ENCODE assay signal across 27 cellular contexts in the genomic region with DNA sequence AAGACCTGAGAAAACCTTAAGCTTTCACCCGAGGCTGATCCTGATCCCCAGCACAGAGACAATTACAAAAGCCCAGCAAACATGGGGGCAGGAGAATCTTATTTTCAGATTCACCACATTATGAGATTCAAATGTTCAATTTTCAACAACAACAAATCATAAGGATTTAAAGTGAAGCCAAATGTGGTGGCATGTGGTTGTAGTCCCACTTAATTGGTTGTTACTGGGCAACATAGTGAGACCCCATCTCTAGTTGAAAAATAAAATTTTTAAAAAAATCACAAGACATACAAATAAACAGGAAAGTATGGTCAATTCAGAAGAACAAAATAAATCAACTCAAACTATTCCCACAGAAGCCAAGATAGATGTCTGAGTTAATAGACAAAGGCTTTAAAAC. TPM values are rescaled to one million over a fixed set of nuclear protein-coding genes. Genes with fewer than 3 reads are reported as not detected.
A peak's percentile ranks its signal among the peaks of the same experiment; 100 is the strongest.
DNase-seq lines count a peak whose midpoint lies in the region; ATAC-seq, FAIRE-seq and TF ChIP-seq lines count a peak whose summit lies in the region.
"Had no signal": no experiment of that assay in that cellular context is flagged by ENCODE, and none has a peak within 500 bp of the region (broad histone marks: within the 10 kb centered on the region; RNA-seq: fewer than 3 reads in every experiment).

No MANE protein-coding gene starts in this region.

- peak overlapping the region; percentile 52 for H3K27ac Mint-ChIP-seq in progenitor cell of endocrine pancreas
- H3K27ac Mint-ChIP-seq: CD8-positive, alpha-beta memory T cell had no signal

- H3K9me3 ChIP-seq in HepG2 (ENCODE audit: low read length) (no peaks in the 10 kb centered on the region), right lobe of liver (no peaks in the 10 kb centered on the region), hepatocyte (ENCODE audit: low read depth) (no peaks in the 10 kb centered on the region)
- H3K9me3 ChIP-seq: A549, BE2C, BLaER1 had no signal

- H3K36me3 Mint-ChIP-seq in progenitor cell of endocrine pancreas (ENCODE audit: insufficient read depth), result peaks cover 9% of the 10 kb centered on the region

- WGBS in HepG2 (ENCODE audit: low lambda C conversion rate), result 11% methylated on average over 1 of the region's 1 CpG
- 39% methylated on average over 1 of the region's 1 CpG for WGBS in right lobe of liver (ENCODE audit: insufficient coverage, low coverage, low lambda C conversion rate, missing lambda C conversion rate)
- WGBS in hepatocyte (ENCODE audit: low lambda C conversion rate, missing lambda C conversion rate), result 57% methylated on average over 1 of the region's 1 CpG

- POLR2A ChIA-PET in HepG2 (lab: Yijun Ruan, JAX), result interaction anchor here (1.4 to 2.6 kb wide), 2 partner anchors 23 to 32 kb away, joined by 7 to 20 read pairs; partner anchors contain the start of genes RC3H2 and ZBTB6

- H3K9me3 Mint-ChIP-seq in progenitor cell of endocrine pancreas (ENCODE audit: low read depth), result no peaks in the 10 kb centered on the region
- H3K9me3 Mint-ChIP-seq: CD14-positive monocyte; CD4-positive, alpha-beta memory T cell; CD8-positive, alpha-beta memory T cell had no signal

- no peak for FAIRE-seq in HepG2 (lab: Jason Lieb, UNC)
- FAIRE-seq: A549, GM12878, GM12892, GM18507 had no signal

- peaks cover 41% of the 10 kb centered on the region for H3K79me2 ChIP-seq in HepG2 (ENCODE audit: insufficient read depth, low read length)
- peaks cover 78% of the 10 kb centered on the region for H3K79me2 ChIP-seq in hepatocyte

- H3K4me3 ChIP-seq in HepG2 (replicated peaks in 1 of 3; ENCODE audit: insufficient read depth in 1 of 3, low read depth in 2 of 3, low read length in 3 of 3) (peak overlapping the region in 1 of 3 experiments; percentile 1; a peak in 1 of 6 replicates), right lobe of liver (no peak overlapping the region), hepatocyte (no peak overlapping the region)
- H3K4me3 ChIP-seq: A549, BLaER1, GM12878 had no signal

- CTCF ChIA-PET in HepG2 (lab: Yijun Ruan, JAX; ENCODE audit: low intra/inter-chr PET ratio, low total read pairs), result no interaction called here

- H3K4me1 ChIP-seq in HepG2 (ENCODE audit: insufficient read depth, low read length) (peaks cover 46% of the 10 kb centered on the region), right lobe of liver (peaks cover 0 to 22% (median 5%) of the 10 kb centered on the region in 4 donors), hepatocyte (ENCODE audit: insufficient read depth) (peaks cover 14% of the 10 kb centered on the region)
- H3K4me1 ChIP-seq: BE2C had no signal

- ATAC-seq in HepG2 (no peak), right lobe of liver (no peak), HG03439 (IDR thresholded peaks at IDR 0.05; ENCODE audit: unreplicated experiment) (no peak)
- ATAC-seq: A549, GM12878 had no signal

- intact Hi-C loops in HepG2 (cut with micrococcal nuclease; ENCODE audit: unreplicated experiment) (loop anchor here (1.0 kb wide), 1 partner anchor 32 kb away; the partner anchor contains the start of gene RC3H2), right lobe of liver (cut with DNase I) (no loop called here)

- peak overlapping the region; percentile 33; the same call in 1 of the 2 replicates for H3K9ac ChIP-seq in HepG2 (ENCODE audit: insufficient read depth, low read depth, low read length)
- H3K9ac ChIP-seq: BLaER1 had no signal

- TF ChIP-seq EP300 in HepG2 (IDR thresholded peaks at IDR 0.05; ENCODE audit: low read depth in 2 of 2, low read length in 2 of 2) (no peak), HepG2 (CRISPR knock-in tag; IDR thresholded peaks at IDR 0.05; ENCODE audit: borderline replicate concordance) (no peak)

- DNase-seq in HepG2 (ENCODE audit: low spot score) (no peak), right lobe of liver (no peak), hepatocyte (ENCODE audit: low spot score) (no peak), progenitor cell of endocrine pancreas (ENCODE audit: low spot score, unreplicated experiment) (no peak), Ammon's horn (ENCODE audit: low spot score) (no peak)
- DNase-seq: AML-193; BE2C; C1 segment of cervical spinal cord; CD4-positive, alpha-beta memory T cell; CD4-positive, CD25-positive, alpha-beta regulatory T cell; CD8-positive, alpha-beta memory T cell; COR-L47; DMS 273 treated with DMSO at 0.1 percent for 48 hours; DMS153; DMS53; DMS79; DND-41; EL; GDM1 had no signal

- H3K36me3 ChIP-seq in HepG2 (replicated peaks in 1 of 2; ENCODE audit: control insufficient read depth in 1 of 2, insufficient read depth in 2 of 2, low read length in 2 of 2) (peaks cover 0 to 8% of the 10 kb centered on the region in 2 experiments; a peak in 2 of 5 replicates), right lobe of liver (peaks cover 0 to 7% (median 0%) of the 10 kb centered on the region in 4 donors), hepatocyte (replicated peaks; ENCODE audit: insufficient read depth, low read depth) (no peaks in the 10 kb centered on the region)

- no TSS peak for BruUV-seq in HepG2 (replicated peaks; lab: Mats Ljungman, UMichigan)

- H3K4me2 ChIP-seq in HepG2 (ENCODE audit: low read depth, low read length) (peak overlapping the region; percentile 63), hepatocyte (no peak overlapping the region)
- H3K4me2 ChIP-seq: A549, BLaER1 had no signal

- H3K4me1 Mint-ChIP-seq in progenitor cell of endocrine pancreas (ENCODE audit: low read depth), result peaks cover 20% of the 10 kb centered on the region

- TF ChIP-seq POLR2A in HepG2 (IDR thresholded peaks at IDR 0.05; ENCODE audit: insufficient read depth in 1 of 2, low read depth in 2 of 2, low read length in 2 of 2) (no peak), right lobe of liver (IDR thresholded peaks at IDR 0.05) (no peak)

- H2AFZ ChIP-seq in HepG2 (ENCODE audit: low read length) (no peak overlapping the region), hepatocyte (no peak overlapping the region)

- in situ Hi-C loops in HepG2 (cut with HindIII; ENCODE audit: extremely low pct_ligation_motif_present, low pct_unique_long_range_greater_than_20kb), result no loop called here

- TF ChIP-seq RAD21 in HepG2 (CRISPR knock-in tag; IDR thresholded peaks at IDR 0.05), result no peak

- no peak overlapping the region for H3K4me3 Mint-ChIP-seq in progenitor cell of endocrine pancreas (ENCODE audit: low read depth)
- H3K4me3 Mint-ChIP-seq: CD14-positive monocyte; CD4-positive, alpha-beta memory T cell had no signal

- no peaks in the 10 kb centered on the region for H4K20me1 ChIP-seq in HepG2 (ENCODE audit: insufficient read depth, low read length)
- peaks cover 11% of the 10 kb centered on the region for H4K20me1 ChIP-seq in hepatocyte (ENCODE audit: insufficient read depth, poor library complexity, severe bottlenecking)

- H3K9me2 ChIP-seq in hepatocyte (replicated peaks; ENCODE audit: insufficient read depth), result no peaks in the 10 kb centered on the region

- TF ChIP-seq CTCF in HepG2 (CRISPR knock-in tag; IDR thresholded peaks at IDR 0.05), result no peak
- no peak for TF ChIP-seq CTCF in right lobe of liver (IDR thresholded peaks at IDR 0.05)
- TF ChIP-seq CTCF in hepatocyte (IDR thresholded peaks at IDR 0.05; ENCODE audit: poor library complexity), result no peak
- no peak for TF ChIP-seq CTCF in progenitor cell of endocrine pancreas (IDR thresholded peaks at IDR 0.05; ENCODE audit: unreplicated experiment)

- H3K27ac ChIP-seq in HepG2 (ENCODE audit: extremely low read length, insufficient read depth, low read length) (peak overlapping the region; percentile 73), right lobe of liver (no peak overlapping the region), hepatocyte (peak overlapping the region; percentile 48)
- H3K27ac ChIP-seq: 22Rv1, A549, BLaER1 had no signal

- no peaks in the 10 kb centered on the region for H3K27me3 Mint-ChIP-seq in progenitor cell of endocrine pancreas
- H3K27me3 Mint-ChIP-seq: CD4-positive, alpha-beta memory T cell; CD4-positive, CD25-positive, alpha-beta regulatory T cell had no signal

- H3K27me3 ChIP-seq in HepG2 (ENCODE audit: control insufficient read depth in 1 of 2, insufficient read depth in 2 of 2, low read length in 2 of 2) (peaks cover 0 to 3% of the 10 kb centered on the region in 2 experiments; a peak in 1 of 5 replicates), right lobe of liver (no peaks in the 10 kb centered on the region), hepatocyte (no peaks in the 10 kb centered on the region)
- H3K27me3 ChIP-seq: BE2C, BLaER1 had no signal

RNA-seq across cellular contexts. Expression of gene RABGAP1, which starts 3.9 kb away (rescaled TPM):
- 19.1 and 26.4 TPM in 2 replicates for total RNA-seq in HepG2 (2016; rRNA removed; fragmentation: Illumina TruSeq; extraction: Trizol)
- 13.4 and 16.4 TPM in 2 replicates for total RNA-seq in HepG2 (2016; cell fraction: cytosol; rRNA removed; fragmentation: Illumina TruSeq; extraction: Trizol; ENCODE audit: low read depth)
- total RNA-seq in HepG2 (2016; cell fraction: insoluble cytoplasmic fraction; rRNA removed; fragmentation: Illumina TruSeq; extraction: Trizol), result 18.5 and 25.1 TPM in 2 replicates
- total RNA-seq in HepG2 (2016; cell fraction: membrane; rRNA removed; fragmentation: Illumina TruSeq; extraction: Trizol), result 19.5 and 22.5 TPM in 2 replicates
- 33.3 and 38.0 TPM in 2 replicates for total RNA-seq in HepG2 (2016; cell fraction: nucleus; rRNA removed; fragmentation: Illumina TruSeq; extraction: Trizol)
- 16.8 and 19.3 TPM in 2 replicates for polyA plus RNA-seq in HepG2 (2011; rRNA removed)
- polyA plus RNA-seq in HepG2 (2011; cell fraction: cytosol; rRNA removed), result 8.0 and 11.1 TPM in 2 replicates
- polyA plus RNA-seq in HepG2 (2011; cell fraction: nucleus; rRNA removed), result 15.5 and 22.2 TPM in 2 replicates
- polyA plus RNA-seq in HepG2 (2012), result 16.9 and 17.8 TPM in 2 replicates
- polyA plus RNA-seq in HepG2 (2016; cell fraction: cytosol; fragmentation: Illumina TruSeq; extraction: Trizol; ENCODE audit: low read depth), result 1.2 TPM in 2 replicates
- 20.9 and 23.3 TPM in 2 replicates for polyA plus RNA-seq in HepG2 (2016; cell fraction: insoluble cytoplasmic fraction; fragmentation: Illumina TruSeq; extraction: Trizol; ENCODE audit: low read depth)
- polyA plus RNA-seq in HepG2 (2016; cell fraction: membrane; fragmentation: Illumina TruSeq; extraction: Trizol; ENCODE audit: low read depth), result 2.6 and 3.4 TPM in 2 replicates
- polyA plus RNA-seq in HepG2 (2016; cell fraction: nucleus; fragmentation: Illumina TruSeq; extraction: Trizol; ENCODE audit: insufficient read depth, low read depth), result 24.6 and 27.5 TPM in 2 replicates
- 39.8 and 70.5 TPM in 2 replicates for polyA minus RNA-seq in HepG2 (2011; rRNA and poly(A)+ RNA removed; ENCODE audit: low replicate concordance)
- polyA minus RNA-seq in HepG2 (2011; cell fraction: cytosol; rRNA and poly(A)+ RNA removed), result 18.6 and 22.6 TPM in 2 replicates
- polyA minus RNA-seq in HepG2 (2011; cell fraction: nucleus; rRNA and poly(A)+ RNA removed), result 105 and 133 TPM in 2 replicates
- 10 to 100 TPM; 11.4 to 15.4 (median 13.5) TPM for total RNA-seq in right lobe of liver
- total RNA-seq in hepatocyte, result 47.4 and 58.4 TPM in 2 replicates
- 23.7 and 26.8 TPM in 2 replicates for polyA plus RNA-seq in hepatocyte
- 78.9 and 93.6 TPM in 2 replicates for total RNA-seq in progenitor cell of endocrine pancreas

RNA-seq across cellular contexts. Expression of gene ZBTB26, which starts 5.6 kb away (rescaled TPM):
- 4.5 and 5.6 TPM in 2 replicates for total RNA-seq in HepG2 (2016; rRNA removed; fragmentation: Illumina TruSeq; extraction: Trizol)
- 0.91 and 1.1 TPM in 2 replicates for total RNA-seq in HepG2 (2016; cell fraction: cytosol; rRNA removed; fragmentation: Illumina TruSeq; extraction: Trizol; ENCODE audit: low read depth)
- 3.7 and 5.1 TPM in 2 replicates for total RNA-seq in HepG2 (2016; cell fraction: insoluble cytoplasmic fraction; rRNA removed; fragmentation: Illumina TruSeq; extraction: Trizol)
- total RNA-seq in HepG2 (2016; cell fraction: membrane; rRNA removed; fragmentation: Illumina TruSeq; extraction: Trizol), result 5.1 and 5.8 TPM in 2 replicates
- 7.5 and 7.6 TPM in 2 replicates for total RNA-seq in HepG2 (2016; cell fraction: nucleus; rRNA removed; fragmentation: Illumina TruSeq; extraction: Trizol)
- polyA plus RNA-seq in HepG2 (2011; rRNA removed), result 7.6 and 8.6 TPM in 2 replicates
- polyA plus RNA-seq in HepG2 (2011; cell fraction: cytosol; rRNA removed), result 3.1 and 4.8 TPM in 2 replicates
- 11.5 and 14.4 TPM in 2 replicates for polyA plus RNA-seq in HepG2 (2011; cell fraction: nucleus; rRNA removed)
- 6.4 and 7.2 TPM in 2 replicates for polyA plus RNA-seq in HepG2 (2012)
- 1.0 and 1.1 TPM in 2 replicates for polyA plus RNA-seq in HepG2 (2016; cell fraction: cytosol; fragmentation: Illumina TruSeq; extraction: Trizol; ENCODE audit: low read depth)
- 5.4 and 6.1 TPM in 2 replicates for polyA plus RNA-seq in HepG2 (2016; cell fraction: insoluble cytoplasmic fraction; fragmentation: Illumina TruSeq; extraction: Trizol; ENCODE audit: low read depth)
- polyA plus RNA-seq in HepG2 (2016; cell fraction: membrane; fragmentation: Illumina TruSeq; extraction: Trizol; ENCODE audit: low read depth), result 3.6 and 4.2 TPM in 2 replicates
- 14.7 and 15.0 TPM in 2 replicates for polyA plus RNA-seq in HepG2 (2016; cell fraction: nucleus; fragmentation: Illumina TruSeq; extraction: Trizol; ENCODE audit: insufficient read depth, low read depth)
- 3.1 and 7.6 TPM in 2 replicates for polyA minus RNA-seq in HepG2 (2011; rRNA and poly(A)+ RNA removed; ENCODE audit: low replicate concordance)
- polyA minus RNA-seq in HepG2 (2011; cell fraction: cytosol; rRNA and poly(A)+ RNA removed), result 5.6 TPM in 2 replicates
- polyA minus RNA-seq in HepG2 (2011; cell fraction: nucleus; rRNA and poly(A)+ RNA removed), result 9.1 and 14.3 TPM in 2 replicates
- 1 to 10 TPM; 1.2 to 2.3 (median 1.4) TPM for total RNA-seq in right lobe of liver
- 6.4 and 7.7 TPM in 2 replicates for total RNA-seq in hepatocyte
- 2.6 and 2.9 TPM in 2 replicates for polyA plus RNA-seq in hepatocyte
- 14.1 and 15.4 TPM in 2 replicates for total RNA-seq in progenitor cell of endocrine pancreas

RNA-seq across cellular contexts. Expression of gene ZBTB6, which starts 23.8 kb away (rescaled TPM):
- total RNA-seq in HepG2 (2016; rRNA removed; fragmentation: Illumina TruSeq; extraction: Trizol) (7.1 and 12.1 TPM in 2 replicates), right lobe of liver (1 to 10 TPM; 2.2 to 4.3 (median 2.7) TPM), hepatocyte (12.0 and 13.8 TPM in 2 replicates), progenitor cell of endocrine pancreas (8.3 and 9.0 TPM in 2 replicates)
- total RNA-seq in HepG2 (2016; cell fraction: cytosol; rRNA removed; fragmentation: Illumina TruSeq; extraction: Trizol; ENCODE audit: low read depth), result 0.71 and 0.79 TPM in 2 replicates
- 7.5 and 12.8 TPM in 2 replicates for total RNA-seq in HepG2 (2016; cell fraction: insoluble cytoplasmic fraction; rRNA removed; fragmentation: Illumina TruSeq; extraction: Trizol)
- 4.7 and 5.8 TPM in 2 replicates for total RNA-seq in HepG2 (2016; cell fraction: membrane; rRNA removed; fragmentation: Illumina TruSeq; extraction: Trizol)
- 8.0 and 8.5 TPM in 2 replicates for total RNA-seq in HepG2 (2016; cell fraction: nucleus; rRNA removed; fragmentation: Illumina TruSeq; extraction: Trizol)
- polyA plus RNA-seq in HepG2 (2011; rRNA removed) (3.1 and 3.7 TPM in 2 replicates), hepatocyte (1.9 and 2.4 TPM in 2 replicates)
- 1.4 and 2.4 TPM in 2 replicates for polyA plus RNA-seq in HepG2 (2011; cell fraction: cytosol; rRNA removed)
- polyA plus RNA-seq in HepG2 (2011; cell fraction: nucleus; rRNA removed), result 1.4 and 1.7 TPM in 2 replicates
- 4.6 and 5.1 TPM in 2 replicates for polyA plus RNA-seq in HepG2 (2012)
- 0.24 and 0.41 TPM in 2 replicates for polyA plus RNA-seq in HepG2 (2016; cell fraction: cytosol; fragmentation: Illumina TruSeq; extraction: Trizol; ENCODE audit: low read depth)
- 7.6 and 8.7 TPM in 2 replicates for polyA plus RNA-seq in HepG2 (2016; cell fraction: insoluble cytoplasmic fraction; fragmentation: Illumina TruSeq; extraction: Trizol; ENCODE audit: low read depth)
- polyA plus RNA-seq in HepG2 (2016; cell fraction: membrane; fragmentation: Illumina TruSeq; extraction: Trizol; ENCODE audit: low read depth), result 1.8 and 2.0 TPM in 2 replicates
- polyA plus RNA-seq in HepG2 (2016; cell fraction: nucleus; fragmentation: Illumina TruSeq; extraction: Trizol; ENCODE audit: insufficient read depth, low read depth), result 5.8 and 6.5 TPM in 2 replicates
- 3.1 and 9.0 TPM in 2 replicates for polyA minus RNA-seq in HepG2 (2011; rRNA and poly(A)+ RNA removed; ENCODE audit: low replicate concordance)
- polyA minus RNA-seq in HepG2 (2011; cell fraction: cytosol; rRNA and poly(A)+ RNA removed), result 4.4 and 5.2 TPM in 2 replicates
- polyA minus RNA-seq in HepG2 (2011; cell fraction: nucleus; rRNA and poly(A)+ RNA removed), result 12.3 and 14.2 TPM in 2 replicates

RNA-seq across cellular contexts. Expression of gene RC3H2, which starts 31.7 kb away (rescaled TPM):
- total RNA-seq in HepG2 (2016; rRNA removed; fragmentation: Illumina TruSeq; extraction: Trizol) (36.4 and 42.5 TPM in 2 replicates), right lobe of liver (10 to 100 TPM; 14.1 to 20.7 (median 19.4) TPM), hepatocyte (42.7 and 43.7 TPM in 2 replicates), progenitor cell of endocrine pancreas (61.3 and 68.8 TPM in 2 replicates)
- total RNA-seq in HepG2 (2016; cell fraction: cytosol; rRNA removed; fragmentation: Illumina TruSeq; extraction: Trizol; ENCODE audit: low read depth), result 65.6 and 66.4 TPM in 2 replicates
- 36.3 and 43.9 TPM in 2 replicates for total RNA-seq in HepG2 (2016; cell fraction: insoluble cytoplasmic fraction; rRNA removed; fragmentation: Illumina TruSeq; extraction: Trizol)
- total RNA-seq in HepG2 (2016; cell fraction: membrane; rRNA removed; fragmentation: Illumina TruSeq; extraction: Trizol), result 72.8 and 85.3 TPM in 2 replicates
- total RNA-seq in HepG2 (2016; cell fraction: nucleus; rRNA removed; fragmentation: Illumina TruSeq; extraction: Trizol), result 23.9 and 31.0 TPM in 2 replicates
- polyA plus RNA-seq in HepG2 (2011; rRNA removed) (20.3 and 21.0 TPM in 2 replicates), hepatocyte (17.8 and 22.3 TPM in 2 replicates)
- polyA plus RNA-seq in HepG2 (2011; cell fraction: cytosol; rRNA removed), result 10.8 and 15.8 TPM in 2 replicates
- polyA plus RNA-seq in HepG2 (2011; cell fraction: nucleus; rRNA removed), result 15.4 and 17.1 TPM in 2 replicates
- 15.7 and 18.2 TPM in 2 replicates for polyA plus RNA-seq in HepG2 (2012)
- polyA plus RNA-seq in HepG2 (2016; cell fraction: cytosol; fragmentation: Illumina TruSeq; extraction: Trizol; ENCODE audit: low read depth), result 56.4 and 58.0 TPM in 2 replicates
- 19.2 and 20.4 TPM in 2 replicates for polyA plus RNA-seq in HepG2 (2016; cell fraction: insoluble cytoplasmic fraction; fragmentation: Illumina TruSeq; extraction: Trizol; ENCODE audit: low read depth)
- 45.4 and 46.9 TPM in 2 replicates for polyA plus RNA-seq in HepG2 (2016; cell fraction: membrane; fragmentation: Illumina TruSeq; extraction: Trizol; ENCODE audit: low read depth)
- 23.5 and 27.5 TPM in 2 replicates for polyA plus RNA-seq in HepG2 (2016; cell fraction: nucleus; fragmentation: Illumina TruSeq; extraction: Trizol; ENCODE audit: insufficient read depth, low read depth)
- polyA minus RNA-seq in HepG2 (2011; rRNA and poly(A)+ RNA removed; ENCODE audit: low replicate concordance), result 64.1 and 186 TPM in 2 replicates
- polyA minus RNA-seq in HepG2 (2011; cell fraction: cytosol; rRNA and poly(A)+ RNA removed), result 41.2 and 49.7 TPM in 2 replicates
- polyA minus RNA-seq in HepG2 (2011; cell fraction: nucleus; rRNA and poly(A)+ RNA removed), result 55.0 and 73.7 TPM in 2 replicates

Comparison
In these comparisons a context has a peak if more than half of its experiments do, and no peak if none do; other contexts are left out.
1. H3K27ac ChIP-seq: peak in HepG2 (single experiment) and hepatocyte (single experiment); none in right lobe of liver (0 of 3).